25 cellular contexts compared by ENCODE assay signal in the genomic region with DNA sequence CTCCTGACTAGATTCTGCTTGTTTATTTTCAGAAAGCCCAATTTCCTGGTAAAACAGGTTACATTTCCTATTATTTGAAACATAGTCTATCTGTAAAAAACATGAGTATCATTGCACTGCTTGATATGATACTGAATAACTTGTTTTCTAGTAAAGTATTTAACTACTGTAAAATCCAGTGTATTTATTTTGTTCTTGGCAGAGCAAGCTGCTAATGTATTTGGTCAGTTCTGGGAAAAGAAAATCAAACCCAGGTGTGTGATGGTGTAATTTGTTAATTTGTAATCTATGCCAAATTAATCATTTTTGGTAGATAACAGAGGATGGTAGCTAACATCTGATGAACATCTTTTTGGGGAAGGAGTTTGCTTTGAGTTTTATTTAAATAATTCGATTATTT. TPM values are rescaled to one million over a fixed set of nuclear protein-coding genes. Genes with fewer than 3 reads are reported as not detected.
DNase-seq lines count a peak whose midpoint lies in the region; ATAC-seq, FAIRE-seq and TF ChIP-seq lines count a peak whose summit lies in the region.
"Had no signal": no experiment of that assay in that cellular context is flagged by ENCODE, and none has a peak within 500 bp of the region (broad histone marks: within the 10 kb centered on the region; RNA-seq: fewer than 3 reads in every experiment).

No MANE protein-coding gene starts in this region.

- peaks cover 0 to 83% of the 10 kb centered on the region in 2 donors for H3K36me3 ChIP-seq in vagina

- no peak overlapping the region for H3K27ac ChIP-seq in vagina
- H3K27ac ChIP-seq: PC-9 had no signal

- ATAC-seq in activated naive CD8-positive, alpha-beta T cell treated with anti-CD3 and anti-CD28 coated beads, Interleukin-2, amount 50 U/mL, for 24 hours = no peak
- ATAC-seq in T-helper 17 cell = no peak
- ATAC-seq: GM23338 had no signal

- intact Hi-C loops in vagina (cut with DNase I) = loop anchor here (10.0 kb wide), 1 partner anchor 47 kb away; a partner anchor contains a TSS

- no peak overlapping the region for H3K4me3 ChIP-seq in vagina
- H3K4me3 ChIP-seq: GM23338, PC-9 had no signal

- peaks cover 59% of the 10 kb centered on the region for H3K4me1 Mint-ChIP-seq in activated naive CD8-positive, alpha-beta T cell (ENCODE audit: low read depth)
- peaks cover 32% of the 10 kb centered on the region for H3K4me1 Mint-ChIP-seq in activated naive CD8-positive, alpha-beta T cell treated with anti-CD3 and anti-CD28 coated beads, Interleukin-2, amount 50 U/mL, for 24 hours
- peaks cover 32% of the 10 kb centered on the region for H3K4me1 Mint-ChIP-seq in T-helper 17 cell

- peak overlapping the region; percentile 58 for H3K27ac Mint-ChIP-seq in activated naive CD8-positive, alpha-beta T cell
- no peak overlapping the region for H3K27ac Mint-ChIP-seq in activated naive CD8-positive, alpha-beta T cell treated with anti-CD3 and anti-CD28 coated beads, Interleukin-2, amount 50 U/mL, for 24 hours
- peak overlapping the region; percentile 83 for H3K27ac Mint-ChIP-seq in T-helper 17 cell
- H3K27ac Mint-ChIP-seq: GM23338 had no signal

- H3K9me3 Mint-ChIP-seq in activated naive CD8-positive, alpha-beta T cell (ENCODE audit: low read depth) = no peaks in the 10 kb centered on the region
- H3K9me3 Mint-ChIP-seq in activated naive CD8-positive, alpha-beta T cell treated with anti-CD3 and anti-CD28 coated beads, Interleukin-2, amount 50 U/mL, for 24 hours = no peaks in the 10 kb centered on the region
- H3K9me3 Mint-ChIP-seq: CD4-positive, alpha-beta memory T cell; GM23338 had no signal

- peak; percentile 73 for FAIRE-seq in islet of Langerhans (lab: Jason Lieb, UNC)
- FAIRE-seq: GM12891, HTR-8/SVneo had no signal

- TF ChIP-seq CTCF in vagina (IDR thresholded peaks at IDR 0.05) = no peak

- no peaks in the 10 kb centered on the region for H3K27me3 Mint-ChIP-seq in activated naive CD8-positive, alpha-beta T cell
- no peaks in the 10 kb centered on the region for H3K27me3 Mint-ChIP-seq in activated naive CD8-positive, alpha-beta T cell treated with anti-CD3 and anti-CD28 coated beads, Interleukin-2, amount 50 U/mL, for 24 hours
- no peaks in the 10 kb centered on the region for H3K27me3 Mint-ChIP-seq in T-helper 17 cell
- H3K27me3 Mint-ChIP-seq: CD4-positive, alpha-beta memory T cell had no signal

- no peaks in the 10 kb centered on the region for H3K9me3 ChIP-seq in T-helper 17 cell (ENCODE audit: control insufficient read depth, low read length, poor library complexity, severe bottlenecking)
- H3K9me3 ChIP-seq in vagina = no peaks in the 10 kb centered on the region
- H3K9me3 ChIP-seq: Caco-2 had no signal

- no peak overlapping the region for H3K4me3 Mint-ChIP-seq in activated naive CD8-positive, alpha-beta T cell
- H3K4me3 Mint-ChIP-seq in activated naive CD8-positive, alpha-beta T cell treated with anti-CD3 and anti-CD28 coated beads, Interleukin-2, amount 50 U/mL, for 24 hours = no peak overlapping the region
- H3K4me3 Mint-ChIP-seq in T-helper 17 cell = no peak overlapping the region
- H3K4me3 Mint-ChIP-seq: CD4-positive, alpha-beta memory T cell; GM23338 had no signal

- H3K4me1 ChIP-seq in vagina = peaks cover 24% of the 10 kb centered on the region
- H3K4me1 ChIP-seq: Caco-2 had no signal

- no peaks in the 10 kb centered on the region for H3K27me3 ChIP-seq in vagina

- in situ Hi-C loops in G401 (cut with HindIII; ENCODE audit: low sequenced_read_pairs) = no loop called here

- TF ChIP-seq POLR2A in vagina (IDR thresholded peaks at IDR 0.05) = no peak

- peaks cover 9% of the 10 kb centered on the region for H3K36me3 Mint-ChIP-seq in activated naive CD8-positive, alpha-beta T cell
- H3K36me3 Mint-ChIP-seq in activated naive CD8-positive, alpha-beta T cell treated with anti-CD3 and anti-CD28 coated beads, Interleukin-2, amount 50 U/mL, for 24 hours (ENCODE audit: low read depth) = peaks cover 37% of the 10 kb centered on the region
- H3K36me3 Mint-ChIP-seq in T-helper 17 cell (ENCODE audit: low read depth) = no peaks in the 10 kb centered on the region

- DNase-seq in activated naive CD8-positive, alpha-beta T cell treated with anti-CD3 and anti-CD28 coated beads, Interleukin-2, amount 50 U/mL, for 24 hours = no peak
- no peak for DNase-seq in T-helper 17 cell
- no peak for DNase-seq in vagina (ENCODE audit: extremely low spot score in 2 of 2)
- no peak for DNase-seq in H4 (ENCODE audit: low spot score)
- DNase-seq in G401 (ENCODE audit: low spot score) = no peak
- DNase-seq: Caco-2; CD4-positive, alpha-beta memory T cell; DMS 273 treated with DMSO at 0.1 percent for 48 hours; DMS79 treated with DMSO at 0.1 percent for 48 hours; HCEC 1CT; KG1; NCI-H1105; NCI-H146; NCI-H2029; NCI-H226; NCI-H510A treated with DMSO at 0.1 percent for 48 hours; NCI-H748 treated with DMSO at 0.1 percent for 48 hours; PC-9; RPMI8226; SHP77 had no signal

RNA-seq across cellular contexts. Expression of a gene that starts 50.8 kb away (rescaled TPM):
- 10 to 100 TPM; 53.3 to 60.8 TPM for total RNA-seq in T-helper 17 cell
- total RNA-seq in vagina = 246 TPM
- 2.0 and 3.4 TPM in 2 replicates for total RNA-seq in H4 (2014; rRNA removed; shearing (Covaris generic))
- 29.4 and 33.5 TPM in 2 replicates for total RNA-seq in G401 (2014; rRNA removed; shearing (Covaris generic))
